In the genomic region with DNA sequence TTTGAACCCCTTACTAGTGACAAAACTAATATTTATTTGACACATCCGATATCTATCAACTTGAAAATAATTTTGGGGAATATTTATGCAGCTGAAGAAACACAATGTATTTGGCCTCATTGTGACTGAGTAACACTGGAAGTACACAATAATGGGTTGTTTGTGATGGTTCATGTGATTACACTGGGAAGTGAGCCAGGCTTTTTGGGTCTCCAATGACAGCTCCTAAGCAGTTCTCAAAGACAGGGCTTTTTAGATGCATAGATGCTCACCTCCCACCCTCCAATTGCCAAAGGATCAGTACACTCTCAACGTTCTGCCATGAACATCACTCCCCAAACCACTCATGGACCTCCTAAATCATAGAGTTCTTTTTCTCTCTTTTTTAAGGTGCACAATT, we compare ENCODE assay signal across 27 cellular contexts.
A peak's percentile ranks its signal among the peaks of the same experiment; 100 is the strongest.
DNase-seq lines count a peak whose midpoint lies in the region; ATAC-seq, FAIRE-seq and TF ChIP-seq lines count a peak whose summit lies in the region.
"Had no signal": no experiment of that assay in that cellular context is flagged by ENCODE, and none has a peak within 500 bp of the region (broad histone marks: within the 10 kb centered on the region; RNA-seq: fewer than 3 reads in every experiment).

No MANE protein-coding gene starts in this region.

- in situ Hi-C loops in SK-MEL-5 (cut with HindIII; ENCODE audit: low pct_unique_long_range_greater_than_20kb, low sequenced_read_pairs): no loop called here
- in situ Hi-C loops in GM13976 (cut with MboI; ENCODE audit: low sequenced_read_pairs, unreplicated experiment): no loop called here

- peak; percentile 69 for DNase-seq in NCI-H1092 treated with DMSO at 0.1 percent for 48 hours (lab: John Stamatoyannopoulos, UW)
- peak; percentile 24 for DNase-seq in SK-MEL-5 (ENCODE audit: low read depth, low spot score)
- peak in 1 of 2 donors; percentile 3 for DNase-seq in frontal cortex (ENCODE audit: low spot score in 2 of 2)
- peak; percentile 50 for DNase-seq in occipital lobe (lab: John Stamatoyannopoulos, UW)
- DNase-seq in GM13976 (ENCODE audit: low spot score): no peak
- no peak for DNase-seq in stimulated activated CD4-positive, alpha-beta T cell treated with anti-CD3 and anti-CD28 coated beads, Interleukin-2, amount 100 ng/mL, for 48 hours
- DNase-seq in islet precursor cell: no peak
- DNase-seq: activated CD4-positive, alpha-beta T cell treated with anti-CD3 and anti-CD28 coated beads, Interleukin-2, amount 50 U/mL, for 4 hours; activated T-cell treated with anti-CD3 and anti-CD28 coated beads, Interleukin-2, amount 50 U/mL, for 48 hours; brain microvascular endothelial cell; CD8-positive, alpha-beta memory T cell; DMS 273 treated with DMSO at 0.1 percent for 48 hours; EL; left lung; mesenchymal stem cell; NCI-H1930; NCI-H226; right lobe of liver; RPMI8226; spleen; stimulated activated CD4-positive, alpha-beta T cell treated with anti-CD3 and anti-CD28 coated beads, Interleukin-2, amount 100 ng/mL, for 24 hours; stimulated activated CD8-positive, alpha-beta memory T cell treated with anti-CD3 and anti-CD28 coated beads, Interleukin-4, amount 100 ng/mL, for 48 hours; T-helper 1 cell; tibial artery had no signal

- ATAC-seq in SK-N-SH treated with all-trans-retinoic acid at 6 μM for 48 hours: no peak
- ATAC-seq: gastroesophageal sphincter, K562, left lung, right lobe of liver had no signal

- no peak for TF ChIP-seq CTCF in GM13976 (IDR thresholded peaks at IDR 0.05; ENCODE audit: borderline replicate concordance, control extremely low read depth, extremely low read depth, insufficient read depth, missing control alignments)

- peak; percentile 93 for FAIRE-seq in frontal cortex (lab: Jason Lieb, UNC)
- FAIRE-seq: K562 had no signal

TF ChIP-seq in SK-N-SH treated with all-trans-retinoic acid at 6 μM for 48 hours, 23 proteins besides CTCF, POLR2A, EP300 and RAD21:
- TF ChIP-seq ZNF70 (CRISPR knock-in tag; IDR thresholded peaks at IDR 0.05): no peak
- TF ChIP-seq PPARA (CRISPR knock-in tag; IDR thresholded peaks at IDR 0.05; ENCODE audit: borderline replicate concordance): no peak
- no peak for TF ChIP-seq ZFP30 (CRISPR knock-in tag; IDR thresholded peaks at IDR 0.05)
- TF ChIP-seq ZNF565 (CRISPR knock-in tag; conservative IDR thresholded peaks at IDR 0.05; ENCODE audit: low read depth): no peak
- TF ChIP-seq RARB (CRISPR knock-in tag; IDR thresholded peaks at IDR 0.05): no peak
- no peak for TF ChIP-seq TOX (CRISPR knock-in tag; IDR thresholded peaks at IDR 0.05; ENCODE audit: borderline replicate concordance)
- TF ChIP-seq OSR1 (CRISPR knock-in tag; IDR thresholded peaks at IDR 0.05): no peak
- no peak for TF ChIP-seq ZFP3 (CRISPR knock-in tag; IDR thresholded peaks at IDR 0.05)
- TF ChIP-seq, protein P1, sequence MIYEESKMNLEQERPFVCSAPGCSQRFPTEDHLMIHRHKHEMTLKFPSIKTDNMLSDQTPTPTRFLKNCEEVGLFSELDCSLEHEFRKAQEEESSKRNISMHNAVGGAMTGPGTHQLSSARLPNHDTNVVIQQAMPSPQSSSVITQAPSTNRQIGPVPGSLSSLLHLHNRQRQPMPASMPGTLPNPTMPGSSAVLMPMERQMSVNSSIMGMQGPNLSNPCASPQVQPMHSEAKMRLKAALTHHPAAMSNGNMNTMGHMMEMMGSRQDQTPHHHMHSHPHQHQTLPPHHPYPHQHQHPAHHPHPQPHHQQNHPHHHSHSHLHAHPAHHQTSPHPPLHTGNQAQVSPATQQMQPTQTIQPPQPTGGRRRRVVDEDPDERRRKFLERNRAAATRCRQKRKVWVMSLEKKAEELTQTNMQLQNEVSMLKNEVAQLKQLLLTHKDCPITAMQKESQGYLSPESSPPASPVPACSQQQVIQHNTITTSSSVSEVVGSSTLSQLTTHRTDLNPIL (CRISPR knock-in tag; IDR thresholded peaks at IDR 0.05; ENCODE audit: low read depth): no peak
- TF ChIP-seq TCF4 (CRISPR knock-in tag; IDR thresholded peaks at IDR 0.05; ENCODE audit: borderline replicate concordance): no peak
TF ChIP-seq in SK-N-SH treated with all-trans-retinoic acid at 6 μM for 48 hours: peak in this region for 0.

Comparison
In these comparisons a context has a peak if more than half of its experiments do, and no peak if none do; other contexts are left out.
1. DNase-seq: peak in NCI-H1092 treated with DMSO at 0.1 percent for 48 hours (single experiment), SK-MEL-5 (single experiment) and occipital lobe (single experiment); none in GM13976 (single experiment), stimulated activated CD4-positive, alpha-beta T cell treated with anti-CD3 and anti-CD28 coated beads, Interleukin-2, amount 100 ng/mL, for 48 hours (0 of 2) and islet precursor cell (single experiment).